ENCODE assay signal across 27 cellular contexts in the genomic region with DNA sequence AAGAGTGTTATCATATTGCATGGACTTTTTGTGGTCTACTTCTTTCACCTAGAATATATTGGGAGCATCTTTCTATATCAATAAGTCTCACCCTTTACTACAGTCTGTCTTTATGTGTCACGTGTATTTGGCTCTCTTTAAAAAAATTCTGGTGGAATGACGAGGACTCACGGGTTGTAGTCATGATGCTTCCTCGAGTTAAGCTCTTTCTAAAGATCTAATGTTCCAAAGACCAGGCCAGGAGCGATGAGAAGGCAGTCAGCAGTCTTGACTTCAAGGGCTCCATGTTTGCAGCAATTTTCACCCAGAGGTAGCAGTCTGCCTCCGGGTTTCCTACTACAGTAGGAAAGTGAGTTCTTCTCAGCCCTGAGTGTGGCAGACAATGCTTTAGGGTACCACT.
"Had no signal": no experiment of that assay in that cellular context is flagged by ENCODE, and none has a peak within 500 bp of the region (broad histone marks: within the 10 kb centered on the region; RNA-seq: fewer than 3 reads in every experiment).

No MANE protein-coding gene starts in this region.

- H3K27me3 Mint-ChIP-seq: naive thymus-derived CD4-positive, alpha-beta T cell; progenitor cell of endocrine pancreas; stimulated activated memory B cell treated with anti-CD40 and anti-IgM and Interleukin-4, amounts not matched to agents 10 μg/mL and 1 μg/mL and 100 μg/mL, for 72 hours; stimulated activated naive CD8-positive, alpha-beta T cell treated with anti-CD3 and anti-CD28 coated beads, Interleukin-15, Interleukin-2, amounts not matched to agents 100 ng/mL and 50 ng/mL, for 24 hours had no signal

- H3K27ac Mint-ChIP-seq: endodermal cell; naive thymus-derived CD4-positive, alpha-beta T cell; progenitor cell of endocrine pancreas; stimulated activated memory B cell treated with anti-CD40 and anti-IgM and Interleukin-4, amounts not matched to agents 10 μg/mL and 1 μg/mL and 100 μg/mL, for 72 hours; stimulated activated naive CD8-positive, alpha-beta T cell treated with anti-CD3 and anti-CD28 coated beads, Interleukin-15, Interleukin-2, amounts not matched to agents 100 ng/mL and 50 ng/mL, for 24 hours had no signal

- H3K4me3 Mint-ChIP-seq: endodermal cell; naive thymus-derived CD4-positive, alpha-beta T cell; neural crest cell; stimulated activated memory B cell treated with anti-CD40 and anti-IgM and Interleukin-4, amounts not matched to agents 10 μg/mL and 1 μg/mL and 100 μg/mL, for 72 hours; stimulated activated naive CD8-positive, alpha-beta T cell treated with anti-CD3 and anti-CD28 coated beads, Interleukin-15, Interleukin-2, amounts not matched to agents 100 ng/mL and 50 ng/mL, for 24 hours had no signal

- H3K27ac ChIP-seq: colonic mucosa, gastroesophageal sphincter, pancreas, right lobe of liver, spleen, testis, tibial nerve had no signal

- H3K36me3 ChIP-seq: colonic mucosa, gastroesophageal sphincter, pancreas, right lobe of liver had no signal

- H3K27me3 ChIP-seq: colonic mucosa, gastroesophageal sphincter, pancreas, right lobe of liver, spleen, testis, tibial nerve had no signal

- H3K4me1 Mint-ChIP-seq: stimulated activated memory B cell treated with anti-CD40 and anti-IgM and Interleukin-4, amounts not matched to agents 10 μg/mL and 1 μg/mL and 100 μg/mL, for 72 hours had no signal

- H3K9me3 Mint-ChIP-seq: endodermal cell; naive thymus-derived CD4-positive, alpha-beta T cell; neural crest cell; stimulated activated memory B cell treated with anti-CD40 and anti-IgM and Interleukin-4, amounts not matched to agents 10 μg/mL and 1 μg/mL and 100 μg/mL, for 72 hours; stimulated activated naive CD8-positive, alpha-beta T cell treated with anti-CD3 and anti-CD28 coated beads, Interleukin-15, Interleukin-2, amounts not matched to agents 100 ng/mL and 50 ng/mL, for 24 hours had no signal

- DNase-seq: caudate nucleus; colonic mucosa; dermis blood vessel endothelial cell; effector CD4-positive, alpha-beta T cell; endodermal cell; erythroblast; glutamatergic neuron; kidney; left colon; left ventricle myocardium superior; mesendoderm; naive thymus-derived CD4-positive, alpha-beta T cell; occipital lobe; pancreas; right lobe of liver; spleen; stimulated activated CD4-positive, alpha-beta T cell treated with anti-CD3 and anti-CD28 coated beads, Interleukin-15, amount 100 ng/mL, for 24 hours; stimulated activated CD4-positive, alpha-beta T cell treated with anti-CD3 and anti-CD28 coated beads, Interleukin-1b, Interleukin-23, amount 100 ng/mL, for 48 hours; stimulated activated CD4-positive, alpha-beta T cell treated with anti-CD3 and anti-CD28 coated beads, Interleukin-4, amount 100 ng/mL, for 24 hours; testis had no signal

- H3K36me3 Mint-ChIP-seq: naive thymus-derived CD4-positive, alpha-beta T cell; stimulated activated memory B cell treated with anti-CD40 and anti-IgM and Interleukin-4, amounts not matched to agents 10 μg/mL and 1 μg/mL and 100 μg/mL, for 72 hours had no signal

- H3K4me3 ChIP-seq: colonic mucosa, gastroesophageal sphincter, lung, pancreas, right lobe of liver, spleen, testis, tibial nerve had no signal

- H3K9me3 ChIP-seq: colonic mucosa, gastroesophageal sphincter, pancreas, right lobe of liver, spleen, testis, tibial nerve had no signal

- H3K4me1 ChIP-seq: colonic mucosa, pancreas, right lobe of liver had no signal

- ATAC-seq: gastroesophageal sphincter; left ventricle myocardium superior; naive thymus-derived CD4-positive, alpha-beta T cell; pancreas; right lobe of liver; stimulated activated memory B cell treated with anti-CD40 and anti-IgM and Interleukin-4, amounts not matched to agents 10 μg/mL and 1 μg/mL and 100 μg/mL, for 72 hours had no signal
